Comparison of ENCODE assay signal across 8 cellular contexts in the genomic region with DNA sequence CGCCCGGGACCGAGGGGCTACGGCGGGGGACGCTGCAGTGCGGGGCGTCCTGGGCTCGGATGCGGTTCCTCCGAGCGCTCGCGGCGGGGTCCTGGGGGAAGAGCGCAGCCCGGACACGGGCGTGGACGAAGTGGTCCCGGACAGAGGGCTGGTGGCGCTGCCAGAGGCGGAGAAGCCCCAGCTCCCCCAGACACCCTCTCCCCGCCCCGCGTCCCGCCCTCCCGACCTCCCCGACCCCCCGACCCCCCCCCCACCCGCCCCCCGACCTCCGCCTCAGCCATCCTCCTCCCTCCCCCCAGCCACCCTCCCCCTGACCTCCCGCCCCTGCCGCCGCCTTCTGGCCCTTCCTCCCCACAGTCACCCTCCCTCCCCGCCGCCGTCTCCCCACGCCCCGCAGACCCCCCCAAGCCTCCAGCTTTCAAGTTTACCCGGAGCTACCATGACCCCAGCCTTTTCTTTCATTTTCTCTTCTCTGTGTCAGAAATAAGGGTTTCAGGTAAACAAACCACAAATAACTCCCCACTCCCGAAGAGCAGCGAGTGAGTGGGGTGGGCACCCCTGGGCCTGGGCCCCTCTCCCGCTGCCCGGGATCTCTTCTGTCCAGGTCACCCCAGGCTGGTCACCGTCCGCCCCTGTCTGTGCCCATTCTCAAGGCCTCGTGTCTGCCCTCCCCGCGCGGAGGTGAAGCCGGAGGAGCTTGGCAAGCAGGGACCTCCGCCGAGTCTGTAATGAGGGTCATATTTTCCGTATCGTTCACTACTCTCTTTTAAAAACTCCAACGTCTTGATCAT. TPM values are rescaled to one million over a fixed set of nuclear protein-coding genes. Genes with fewer than 3 reads are reported as not detected.
A peak's percentile ranks its signal among the peaks of the same experiment; 100 is the strongest.
DNase-seq lines count a peak whose midpoint lies in the region; ATAC-seq and TF ChIP-seq lines count a peak whose summit lies in the region.

No MANE protein-coding gene starts in this region.

- H3K4me3 ChIP-seq in AG09309 (ENCODE audit: control insufficient read depth, low read depth, low read length) (peak overlapping the region; percentile 45), right atrium auricular region (peak overlapping the region; percentile 70 to 89)

- H3K36me3 ChIP-seq in right atrium auricular region: no peaks in the 10 kb centered on the region

- no peak for DNase-seq in AG09309 (ENCODE audit: low read depth)
- peak; percentile 54 for DNase-seq in activated gamma-delta T cell (lab: John Stamatoyannopoulos, UW)
- DNase-seq in right atrium auricular region (ENCODE audit: low spot score): no peak
- peak; percentile 54 for DNase-seq in stimulated activated CD4-positive, alpha-beta T cell treated with anti-CD3 and anti-CD28 coated beads, Interleukin-1b, Interleukin-23, amount 100 ng/mL, for 48 hours

- peaks cover 0 to 61% of the 10 kb centered on the region in 2 donors for H3K4me1 ChIP-seq in right atrium auricular region

- H3K27me3 ChIP-seq in right atrium auricular region: no peaks in the 10 kb centered on the region

- ATAC-seq in HG03354 (IDR thresholded peaks at IDR 0.05; ENCODE audit: poor library complexity, severe bottlenecking, unreplicated experiment) (peak; percentile 21), HG03457 (IDR thresholded peaks at IDR 0.05; ENCODE audit: unreplicated experiment) (no peak), GM19324 (IDR thresholded peaks at IDR 0.05; ENCODE audit: low FRiP score, unreplicated experiment) (no peak), GM21515 (IDR thresholded peaks at IDR 0.05; ENCODE audit: unreplicated experiment) (no peak)

- no peaks in the 10 kb centered on the region for H3K9me3 ChIP-seq in right atrium auricular region

- no peak for TF ChIP-seq CTCF in AG09309 (IDR thresholded peaks at IDR 0.05; ENCODE audit: control insufficient read depth, insufficient read depth, low read depth, low read length, missing control alignments)
- no peak for TF ChIP-seq CTCF in right atrium auricular region (IDR thresholded peaks at IDR 0.05)

- H3K27ac ChIP-seq in right atrium auricular region: peak overlapping the region; percentile 89 to 91

RNA-seq across cellular contexts. Expression of a gene that starts 5.1 kb away (rescaled TPM):
- total RNA-seq in right atrium auricular region: 10 to 100 TPM; 19.0 to 20.2 TPM

Comparison
In these comparisons a context has a peak if more than half of its experiments do, and no peak if none do; other contexts are left out.
1. DNase-seq: peak in activated gamma-delta T cell (single experiment) and stimulated activated CD4-positive, alpha-beta T cell treated with anti-CD3 and anti-CD28 coated beads, Interleukin-1b, Interleukin-23, amount 100 ng/mL, for 48 hours (single experiment); none in AG09309 (single experiment) and right atrium auricular region (single experiment).